In genomic region chr3:106533761-106534160, GRCh38 we compare ENCODE assay signal across 16 cellular contexts.
DNase-seq lines count a peak whose midpoint lies in the region; ATAC-seq, FAIRE-seq and TF ChIP-seq lines count a peak whose summit lies in the region.
"Had no signal": no experiment of that assay in that cellular context is flagged by ENCODE, and none has a peak within 500 bp of the region (broad histone marks: within the 10 kb centered on the region; RNA-seq: fewer than 3 reads in every experiment).

No MANE protein-coding gene starts in this region.

- ATAC-seq in stimulated activated naive CD8-positive, alpha-beta T cell treated with anti-CD3 and anti-CD28 coated beads, Interleukin-15, Interleukin-2, amounts not matched to agents 100 U/mL and 50 U/mL, for 24 hours = no peak
- peak; percentile 20 for ATAC-seq in T-helper 17 cell
- ATAC-seq in HG02852 (IDR thresholded peaks at IDR 0.05; ENCODE audit: unreplicated experiment) = no peak
- ATAC-seq: left lobe of liver had no signal

- H3K9me3 Mint-ChIP-seq in stimulated activated naive CD8-positive, alpha-beta T cell treated with anti-CD3 and anti-CD28 coated beads, Interleukin-15, Interleukin-2, amounts not matched to agents 100 ng/mL and 50 ng/mL, for 24 hours = peaks cover 37% of the 10 kb centered on the region

- FAIRE-seq in bronchial epithelial cell (lab: Jason Lieb, UNC) = peak; percentile 43
- FAIRE-seq: small intestine had no signal

- H3K9me3 ChIP-seq in T-helper 17 cell (ENCODE audit: control insufficient read depth, low read length, poor library complexity, severe bottlenecking) = no peaks in the 10 kb centered on the region
- H3K9me3 ChIP-seq: prostate gland had no signal

- no peak overlapping the region for H3K4me3 ChIP-seq in bronchial epithelial cell (ENCODE audit: low read depth, low read length)
- H3K4me3 ChIP-seq: prostate gland, suprapubic skin had no signal

- H3K27me3 Mint-ChIP-seq in stimulated activated naive CD8-positive, alpha-beta T cell treated with anti-CD3 and anti-CD28 coated beads, Interleukin-15, Interleukin-2, amounts not matched to agents 100 ng/mL and 50 ng/mL, for 24 hours = no peaks in the 10 kb centered on the region
- H3K27me3 Mint-ChIP-seq in T-helper 17 cell = no peaks in the 10 kb centered on the region

- H3K36me3 Mint-ChIP-seq in stimulated activated naive CD8-positive, alpha-beta T cell treated with anti-CD3 and anti-CD28 coated beads, Interleukin-15, Interleukin-2, amounts not matched to agents 100 ng/mL and 50 ng/mL, for 24 hours (ENCODE audit: low read depth) = peaks cover 35% of the 10 kb centered on the region
- H3K36me3 Mint-ChIP-seq in T-helper 17 cell (ENCODE audit: low read depth) = peaks cover 7% of the 10 kb centered on the region

- no peaks in the 10 kb centered on the region for H3K27me3 ChIP-seq in bronchial epithelial cell (ENCODE audit: control insufficient read depth, insufficient read depth, low read length)
- H3K27me3 ChIP-seq: suprapubic skin had no signal

- peaks cover 36% of the 10 kb centered on the region for H3K4me1 Mint-ChIP-seq in stimulated activated naive CD8-positive, alpha-beta T cell treated with anti-CD3 and anti-CD28 coated beads, Interleukin-15, Interleukin-2, amounts not matched to agents 100 ng/mL and 50 ng/mL, for 24 hours (ENCODE audit: low read depth)
- H3K4me1 Mint-ChIP-seq in T-helper 17 cell = peaks cover 3% of the 10 kb centered on the region
- H3K4me1 Mint-ChIP-seq: neural crest cell had no signal

- peak overlapping the region; percentile 85 for H3K27ac Mint-ChIP-seq in stimulated activated naive CD8-positive, alpha-beta T cell treated with anti-CD3 and anti-CD28 coated beads, Interleukin-15, Interleukin-2, amounts not matched to agents 100 ng/mL and 50 ng/mL, for 24 hours
- H3K27ac Mint-ChIP-seq in T-helper 17 cell = peak overlapping the region; percentile 46

- H3K4me3 Mint-ChIP-seq in stimulated activated naive CD8-positive, alpha-beta T cell treated with anti-CD3 and anti-CD28 coated beads, Interleukin-15, Interleukin-2, amounts not matched to agents 100 ng/mL and 50 ng/mL, for 24 hours = no peak overlapping the region
- H3K4me3 Mint-ChIP-seq in T-helper 17 cell = peak overlapping the region; percentile 19
- H3K4me3 Mint-ChIP-seq: neural crest cell had no signal

- H3K36me3 ChIP-seq in bronchial epithelial cell (ENCODE audit: control insufficient read depth, insufficient read depth, low read length) = no peaks in the 10 kb centered on the region
- H3K36me3 ChIP-seq: prostate gland, suprapubic skin had no signal

- DNase-seq in stimulated activated naive CD8-positive, alpha-beta T cell treated with anti-CD3 and anti-CD28 coated beads, Interleukin-15, Interleukin-2, amounts not matched to agents 100 U/mL and 50 U/mL, for 24 hours = no peak
- DNase-seq in T-helper 17 cell (no peak), bronchial epithelial cell (ENCODE audit: low read depth) (no peak), NCI-H1092 treated with DMSO at 0.1 percent for 48 hours (lab: John Stamatoyannopoulos, UW) (no peak), epidermal melanocyte (ENCODE audit: insufficient read length, low spot score) (no peak)
- DNase-seq: anterior cingulate cortex, midbrain, NCI-H1092, NCI-H510A treated with DMSO at 0.1 percent for 48 hours had no signal

- no peak for TF ChIP-seq CTCF in bronchial epithelial cell (IDR thresholded peaks at IDR 0.05; ENCODE audit: insufficient read depth, low read length, severe bottlenecking)
